26 cellular contexts compared by ENCODE assay signal in the genomic region with DNA sequence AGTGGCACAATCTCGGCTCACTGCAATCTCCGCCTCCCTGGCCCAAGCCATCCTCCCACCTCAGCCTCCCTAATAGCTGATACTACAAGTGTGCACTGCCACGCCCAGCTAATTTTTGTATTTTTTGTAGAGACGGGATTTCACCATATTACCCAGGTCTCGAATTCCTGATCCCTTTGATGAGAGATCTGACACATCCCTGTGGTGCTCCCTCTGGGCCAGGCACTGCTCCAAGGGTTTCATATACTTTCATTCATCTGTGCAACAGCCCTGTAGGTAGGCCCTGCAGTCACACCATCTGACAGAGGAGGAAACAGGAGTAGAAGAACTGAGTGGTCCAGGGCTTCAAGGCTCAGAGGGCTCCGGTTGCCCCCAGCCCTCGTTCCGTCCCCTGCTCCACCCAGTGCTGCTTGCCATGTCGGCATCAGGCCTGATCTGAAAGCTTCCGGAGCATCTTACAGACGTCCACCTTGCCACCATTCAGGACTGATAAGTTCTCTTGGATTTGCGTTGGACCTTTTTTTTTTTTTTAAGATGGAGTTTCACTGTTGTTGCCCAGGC. TPM values are rescaled to one million over a fixed set of nuclear protein-coding genes. Genes with fewer than 3 reads are reported as not detected.
DNase-seq lines count a peak whose midpoint lies in the region; ATAC-seq and TF ChIP-seq lines count a peak whose summit lies in the region.
"Had no signal": no experiment of that assay in that cellular context is flagged by ENCODE, and none has a peak within 500 bp of the region (broad histone marks: within the 10 kb centered on the region; RNA-seq: fewer than 3 reads in every experiment).

No MANE protein-coding gene starts in this region.

- H3K27ac ChIP-seq in CD4-positive, alpha-beta T cell (ENCODE audit: low read depth, low read length): no peak overlapping the region
- H3K27ac ChIP-seq in vagina: no peak overlapping the region
- H3K27ac ChIP-seq: 22Rv1, ovary, right lobe of liver, upper lobe of right lung, WERI-Rb-1 had no signal

- peak overlapping the region; percentile 63 for H3K4me3 Mint-ChIP-seq in T-helper 1 cell treated with Interleukin-12 subunit alpha and Interleukin-12 subunit beta and Interleukin-4 antibody, amounts not matched to agents 30 μg/mL and 1 μg/mL, for 36 hours
- peak overlapping the region; percentile 85 for H3K4me3 Mint-ChIP-seq in CD4-positive, alpha-beta T cell
- H3K4me3 Mint-ChIP-seq in activated T-helper 1 cell treated with anti-CD3 and anti-CD28 coated beads, Interleukin-12 subunit alpha, Interleukin-12 subunit beta, Interleukin-2, Interleukin-4 antibody, amounts not matched to agents 30 ng/mL and 10 ng/mL and 1 ng/mL, durations not matched to agents 14 hours and 24 hours and 36 hours: peak overlapping the region; percentile 71
- peak overlapping the region; percentile 68 for H3K4me3 Mint-ChIP-seq in nephron progenitor cell
- H3K4me3 Mint-ChIP-seq in CD14-positive monocyte: no peak overlapping the region
- H3K4me3 Mint-ChIP-seq: endodermal cell had no signal

- H3K27ac Mint-ChIP-seq in T-helper 1 cell treated with Interleukin-12 subunit alpha and Interleukin-12 subunit beta and Interleukin-4 antibody, amounts not matched to agents 30 μg/mL and 1 μg/mL, for 36 hours: no peak overlapping the region
- peak overlapping the region; percentile 24 for H3K27ac Mint-ChIP-seq in CD4-positive, alpha-beta T cell
- H3K27ac Mint-ChIP-seq in activated T-helper 1 cell treated with anti-CD3 and anti-CD28 coated beads, Interleukin-12 subunit alpha, Interleukin-12 subunit beta, Interleukin-2, Interleukin-4 antibody, amounts not matched to agents 30 ng/mL and 10 ng/mL and 1 ng/mL, durations not matched to agents 14 hours and 24 hours and 36 hours: no peak overlapping the region
- H3K27ac Mint-ChIP-seq in nephron progenitor cell: no peak overlapping the region
- peak overlapping the region in 2 of 7 donors; percentile 54 to 69 for H3K27ac Mint-ChIP-seq in CD14-positive monocyte
- H3K27ac Mint-ChIP-seq: endodermal cell had no signal

- no peak for ATAC-seq in CD4-positive, alpha-beta T cell (ENCODE audit: poor library complexity)
- ATAC-seq in HG03571 (IDR thresholded peaks at IDR 0.05; ENCODE audit: unreplicated experiment): no peak
- ATAC-seq: GM12878; HCT116; left lobe of liver; right lobe of liver; Right ventricle myocardium inferior; stimulated activated naive CD8-positive, alpha-beta T cell treated with anti-CD3 and anti-CD28 coated beads, Interleukin-15, amount 100 ng/mL, for 72 hours; upper lobe of right lung had no signal

- no peak for TF ChIP-seq CTCF in CD4-positive, alpha-beta T cell (IDR thresholded peaks at IDR 0.05)
- TF ChIP-seq CTCF in nephron progenitor cell (IDR thresholded peaks at IDR 0.05): no peak
- no peak for TF ChIP-seq CTCF in vagina (IDR thresholded peaks at IDR 0.05)
- TF ChIP-seq CTCF in CD14-positive monocyte (IDR thresholded peaks at IDR 0.05): no peak

- peaks cover 4 to 29% of the 10 kb centered on the region in 2 donors for H3K36me3 ChIP-seq in vagina

- H3K4me3 ChIP-seq in vagina: no peak overlapping the region
- H3K4me3 ChIP-seq: GM12878, ovary, right lobe of liver, upper lobe of right lung had no signal

- intact Hi-C loops in CD4-positive, alpha-beta T cell (cut with DNase I, micrococcal nuclease): no loop called here
- intact Hi-C loops in activated T-helper 1 cell treated with anti-CD3 and anti-CD28 coated beads, Interleukin-12 subunit alpha, Interleukin-12 subunit beta, Interleukin-2, Interleukin-4 antibody, amounts not matched to agents 30 ng/mL and 10 ng/mL and 1 ng/mL, durations not matched to agents 14 hours and 24 hours and 36 hours (cut with micrococcal nuclease): no loop called here
- intact Hi-C loops in vagina (cut with DNase I): no loop called here
- intact Hi-C loops in CD14-positive monocyte (cut with micrococcal nuclease): no loop called here

- no peaks in the 10 kb centered on the region for H3K27me3 ChIP-seq in CD4-positive, alpha-beta T cell (ENCODE audit: control insufficient read depth, insufficient read depth, low read length)
- no peaks in the 10 kb centered on the region for H3K27me3 ChIP-seq in vagina
- H3K27me3 ChIP-seq: ovary, right lobe of liver, upper lobe of right lung had no signal

- peaks cover 29% of the 10 kb centered on the region for H3K4me1 ChIP-seq in vagina

- H3K27me3 Mint-ChIP-seq in T-helper 1 cell treated with Interleukin-12 subunit alpha and Interleukin-12 subunit beta and Interleukin-4 antibody, amounts not matched to agents 30 μg/mL and 1 μg/mL, for 36 hours (ENCODE audit: low read depth): no peaks in the 10 kb centered on the region
- no peaks in the 10 kb centered on the region for H3K27me3 Mint-ChIP-seq in CD4-positive, alpha-beta T cell
- no peaks in the 10 kb centered on the region for H3K27me3 Mint-ChIP-seq in activated T-helper 1 cell treated with anti-CD3 and anti-CD28 coated beads, Interleukin-12 subunit alpha, Interleukin-12 subunit beta, Interleukin-2, Interleukin-4 antibody, amounts not matched to agents 30 ng/mL and 10 ng/mL and 1 ng/mL, durations not matched to agents 14 hours and 24 hours and 36 hours (ENCODE audit: insufficient read depth)
- H3K27me3 Mint-ChIP-seq in nephron progenitor cell (ENCODE audit: low read depth, poor library complexity): no peaks in the 10 kb centered on the region
- H3K27me3 Mint-ChIP-seq in CD14-positive monocyte (ENCODE audit: low read depth in 3 of 3): peaks cover 0 to 2% (median 1%) of the 10 kb centered on the region in 3 donors
- H3K27me3 Mint-ChIP-seq: B cell; stimulated activated naive CD8-positive, alpha-beta T cell treated with anti-CD3 and anti-CD28 coated beads, Interleukin-15, amount 100 ng/mL, for 72 hours had no signal

- POLR2A ChIA-PET in CD4-positive, alpha-beta T cell (lab: Charles Lee): interaction anchor here (4.9 kb wide), 1 partner anchor 18 kb away, joined by 27 read pairs; no protein-coding TSS in a partner anchor

- H3K36me3 Mint-ChIP-seq in T-helper 1 cell treated with Interleukin-12 subunit alpha and Interleukin-12 subunit beta and Interleukin-4 antibody, amounts not matched to agents 30 μg/mL and 1 μg/mL, for 36 hours (ENCODE audit: low read depth): peaks cover 54% of the 10 kb centered on the region
- H3K36me3 Mint-ChIP-seq in CD4-positive, alpha-beta T cell (ENCODE audit: low read depth): peaks cover 82% of the 10 kb centered on the region
- peaks cover 54% of the 10 kb centered on the region for H3K36me3 Mint-ChIP-seq in activated T-helper 1 cell treated with anti-CD3 and anti-CD28 coated beads, Interleukin-12 subunit alpha, Interleukin-12 subunit beta, Interleukin-2, Interleukin-4 antibody, amounts not matched to agents 30 ng/mL and 10 ng/mL and 1 ng/mL, durations not matched to agents 14 hours and 24 hours and 36 hours (ENCODE audit: low read depth)
- peaks cover 70% of the 10 kb centered on the region for H3K36me3 Mint-ChIP-seq in nephron progenitor cell (ENCODE audit: low read depth)
- peaks cover 53 to 75% of the 10 kb centered on the region in 2 donors for H3K36me3 Mint-ChIP-seq in CD14-positive monocyte

- peaks cover 10% of the 10 kb centered on the region for H3K9me3 Mint-ChIP-seq in T-helper 1 cell treated with Interleukin-12 subunit alpha and Interleukin-12 subunit beta and Interleukin-4 antibody, amounts not matched to agents 30 μg/mL and 1 μg/mL, for 36 hours
- H3K9me3 Mint-ChIP-seq in CD4-positive, alpha-beta T cell: peaks cover 2% of the 10 kb centered on the region
- peaks cover 2% of the 10 kb centered on the region for H3K9me3 Mint-ChIP-seq in activated T-helper 1 cell treated with anti-CD3 and anti-CD28 coated beads, Interleukin-12 subunit alpha, Interleukin-12 subunit beta, Interleukin-2, Interleukin-4 antibody, amounts not matched to agents 30 ng/mL and 10 ng/mL and 1 ng/mL, durations not matched to agents 14 hours and 24 hours and 36 hours
- peaks cover 52% of the 10 kb centered on the region for H3K9me3 Mint-ChIP-seq in nephron progenitor cell
- peaks cover 5 to 22% (median 14%) of the 10 kb centered on the region in 7 donors for H3K9me3 Mint-ChIP-seq in CD14-positive monocyte

- peaks cover 40% of the 10 kb centered on the region for H3K4me1 Mint-ChIP-seq in T-helper 1 cell treated with Interleukin-12 subunit alpha and Interleukin-12 subunit beta and Interleukin-4 antibody, amounts not matched to agents 30 μg/mL and 1 μg/mL, for 36 hours (ENCODE audit: low read depth)
- H3K4me1 Mint-ChIP-seq in CD4-positive, alpha-beta T cell (ENCODE audit: low read depth): peaks cover 49% of the 10 kb centered on the region
- peaks cover 34% of the 10 kb centered on the region for H3K4me1 Mint-ChIP-seq in activated T-helper 1 cell treated with anti-CD3 and anti-CD28 coated beads, Interleukin-12 subunit alpha, Interleukin-12 subunit beta, Interleukin-2, Interleukin-4 antibody, amounts not matched to agents 30 ng/mL and 10 ng/mL and 1 ng/mL, durations not matched to agents 14 hours and 24 hours and 36 hours (ENCODE audit: low read depth)
- H3K4me1 Mint-ChIP-seq in nephron progenitor cell (peaks cover 23% of the 10 kb centered on the region), CD14-positive monocyte (peaks cover 34% of the 10 kb centered on the region)

- no peak for TF ChIP-seq POLR2A in vagina (IDR thresholded peaks at IDR 0.05)

- DNase-seq in T-helper 1 cell (no peak), nephron progenitor cell (no peak), vagina (ENCODE audit: extremely low spot score in 2 of 2) (no peak), CD14-positive monocyte (ENCODE audit: low spot score) (no peak)
- no peak for DNase-seq in CD4-positive, alpha-beta T cell
- DNase-seq in activated T-helper 1 cell treated with anti-CD3 and anti-CD28 coated beads, Interleukin-12 subunit alpha, Interleukin-12 subunit beta, Interleukin-2, Interleukin-4 antibody, amounts not matched to agents 30 ng/mL and 10 ng/mL and 1 ng/mL, durations not matched to agents 14 hours and 24 hours and 36 hours (ENCODE audit: low spot score): no peak
- DNase-seq: activated naive CD4-positive, alpha-beta T cell treated with Interleukin-2 at 50 U/mL for 16 hours; DMS 273 treated with DMSO at 0.1 percent for 48 hours; endodermal cell; GDM1; NCI-H1417 treated with DMSO at 0.1 percent for 48 hours; NCI-H524 treated with DMSO at 0.1 percent for 48 hours; stimulated activated naive CD8-positive, alpha-beta T cell treated with anti-CD3 and anti-CD28 coated beads, Interleukin-15, amount 100 ng/mL, for 72 hours; upper lobe of right lung; WERI-Rb-1 had no signal

- H3K9me3 ChIP-seq in CD4-positive, alpha-beta T cell (ENCODE audit: control insufficient read depth, low read length): peaks cover 16% of the 10 kb centered on the region
- peaks cover 10% of the 10 kb centered on the region for H3K9me3 ChIP-seq in vagina
- H3K9me3 ChIP-seq: right lobe of liver had no signal

- CTCF ChIA-PET in CD4-positive, alpha-beta T cell (lab: Charles Lee): no interaction called here

RNA-seq across cellular contexts. Expression of gene ZGPAT, which starts 3.3 kb away (rescaled TPM):
- 10 to 100 TPM; 28.2 to 33.4 TPM for total RNA-seq in CD4-positive, alpha-beta T cell
- total RNA-seq in activated T-helper 1 cell treated with anti-CD3 and anti-CD28 coated beads, Interleukin-12 subunit alpha, Interleukin-12 subunit beta, Interleukin-2, Interleukin-4 antibody, amounts not matched to agents 30 ng/mL and 10 ng/mL and 1 ng/mL, durations not matched to agents 14 hours and 24 hours and 36 hours: 34.5 and 36.7 TPM in 2 replicates
- total RNA-seq in vagina: 30.4 TPM
- polyA plus RNA-seq in CD14-positive monocyte: 10 to 100 TPM; 24.2 to 28.3 TPM

RNA-seq across cellular contexts. Expression of gene ARFRP1, which starts 3.4 kb away (rescaled TPM):
- 10 to 100 TPM; 34.5 to 35.7 TPM for total RNA-seq in CD4-positive, alpha-beta T cell
- total RNA-seq in activated T-helper 1 cell treated with anti-CD3 and anti-CD28 coated beads, Interleukin-12 subunit alpha, Interleukin-12 subunit beta, Interleukin-2, Interleukin-4 antibody, amounts not matched to agents 30 ng/mL and 10 ng/mL and 1 ng/mL, durations not matched to agents 14 hours and 24 hours and 36 hours: 71.8 and 73.5 TPM in 2 replicates
- total RNA-seq in vagina: 30.9 TPM
- 10 to 100 TPM; 18.2 to 20.7 TPM for polyA plus RNA-seq in CD14-positive monocyte

RNA-seq across cellular contexts. Expression of gene TNFRSF6B, which starts 14.7 kb away (rescaled TPM):
- 1 to 10 TPM; 2.5 to 2.6 TPM for total RNA-seq in CD4-positive, alpha-beta T cell
- not detected in 2 replicates for total RNA-seq in activated T-helper 1 cell treated with anti-CD3 and anti-CD28 coated beads, Interleukin-12 subunit alpha, Interleukin-12 subunit beta, Interleukin-2, Interleukin-4 antibody, amounts not matched to agents 30 ng/mL and 10 ng/mL and 1 ng/mL, durations not matched to agents 14 hours and 24 hours and 36 hours
- 16.7 TPM for total RNA-seq in vagina
- not detected for polyA plus RNA-seq in CD14-positive monocyte
- total RNA-seq: activated CD8-positive, alpha-beta memory T cell treated with anti-CD3 and anti-CD28 coated beads for 36 hours; B cell; endodermal cell had no signal

RNA-seq across cellular contexts. Expression of gene LIME1, which starts 25.3 kb away (rescaled TPM):
- total RNA-seq in CD4-positive, alpha-beta T cell: 100 to 1,000 TPM; 149 to 165 TPM
- total RNA-seq in activated T-helper 1 cell treated with anti-CD3 and anti-CD28 coated beads, Interleukin-12 subunit alpha, Interleukin-12 subunit beta, Interleukin-2, Interleukin-4 antibody, amounts not matched to agents 30 ng/mL and 10 ng/mL and 1 ng/mL, durations not matched to agents 14 hours and 24 hours and 36 hours: 12.1 TPM in 2 replicates
- total RNA-seq in vagina: 32.4 TPM
- under 1 TPM; 0.39 to 0.62 TPM for polyA plus RNA-seq in CD14-positive monocyte

RNA-seq across cellular contexts. Expression of gene SLC2A4RG, which starts 28.4 kb away (rescaled TPM):
- 100 to 1,000 TPM; 123 to 125 TPM for total RNA-seq in CD4-positive, alpha-beta T cell
- 34.7 and 38.3 TPM in 2 replicates for total RNA-seq in activated T-helper 1 cell treated with anti-CD3 and anti-CD28 coated beads, Interleukin-12 subunit alpha, Interleukin-12 subunit beta, Interleukin-2, Interleukin-4 antibody, amounts not matched to agents 30 ng/mL and 10 ng/mL and 1 ng/mL, durations not matched to agents 14 hours and 24 hours and 36 hours
- total RNA-seq in vagina: 33.1 TPM
- polyA plus RNA-seq in CD14-positive monocyte: 1 to 10 TPM in 1 of 2 donors, under 1 TPM in 1; 0.46 to 1.5 TPM

Comparison
In these comparisons a context has a peak if more than half of its experiments do, and no peak if none do; other contexts are left out.
1. H3K4me3 Mint-ChIP-seq: peak in T-helper 1 cell treated with Interleukin-12 subunit alpha and Interleukin-12 subunit beta and Interleukin-4 antibody, amounts not matched to agents 30 μg/mL and 1 μg/mL, for 36 hours (single experiment), CD4-positive, alpha-beta T cell (single experiment), activated T-helper 1 cell treated with anti-CD3 and anti-CD28 coated beads, Interleukin-12 subunit alpha, Interleukin-12 subunit beta, Interleukin-2, Interleukin-4 antibody, amounts not matched to agents 30 ng/mL and 10 ng/mL and 1 ng/mL, durations not matched to agents 14 hours and 24 hours and 36 hours (single experiment) and nephron progenitor cell (single experiment); none in CD14-positive monocyte (0 of 2).